Comparison of ENCODE assay signal across 22 cellular contexts in genomic region chr20:45044601-45045000, GRCh38. TPM values are rescaled to one million over a fixed set of nuclear protein-coding genes. Genes with fewer than 3 reads are reported as not detected.
DNase-seq lines count a peak whose midpoint lies in the region; ATAC-seq, FAIRE-seq and TF ChIP-seq lines count a peak whose summit lies in the region.
"Had no signal": no experiment of that assay in that cellular context is flagged by ENCODE, and none has a peak within 500 bp of the region (broad histone marks: within the 10 kb centered on the region; RNA-seq: fewer than 3 reads in every experiment).

No MANE protein-coding gene starts in this region.

- no peak for DNase-seq in activated CD4-positive, alpha-beta T cell treated with anti-CD3 and anti-CD28 coated beads, Interleukin-2, amount 10 ng/mL, durations not matched to agents 24 days and 14 days
- DNase-seq in activated CD4-positive, alpha-beta T cell treated with anti-CD3 and anti-CD28 coated beads, Interleukin-2, amount 50 U/mL, for 48 hours, result no peak
- peak; percentile 58 for DNase-seq in GM23248
- no peak for DNase-seq in keratinocyte (ENCODE audit: low read depth, low spot score)
- DNase-seq in mesothelial cell of epicardium (ENCODE audit: low spot score in 2 of 2, unreplicated experiment in 2 of 2), result no peak
- DNase-seq in HTR-8/SVneo (ENCODE audit: insufficient read length, low spot score), result no peak
- DNase-seq in medulla oblongata (ENCODE audit: extremely low spot score), result no peak
- DNase-seq: 8988T; activated T-cell treated with anti-CD3 and anti-CD28 coated beads, Interleukin-2, amount 50 U/mL, for 1 hour; left lung had no signal

- no peaks in the 10 kb centered on the region for H3K9me3 Mint-ChIP-seq in activated CD4-positive, alpha-beta T cell treated with anti-CD3 and anti-CD28 coated beads, Interleukin-2, amount 10 ng/mL, durations not matched to agents 24 days and 14 days
- peaks cover 6% of the 10 kb centered on the region for H3K9me3 Mint-ChIP-seq in mesothelial cell of epicardium
- H3K9me3 Mint-ChIP-seq: CD8-positive, alpha-beta memory T cell; central memory CD8-positive, alpha-beta T cell; dendritic cell treated with granulocyte-macrophage colony-stimulating factor and Interleukin-4, amounts not matched to agents 40 ng/mL and 50 ng/mL, for 4 days; immature natural killer cell; naive thymus-derived CD8-positive, alpha-beta T cell had no signal

- peak overlapping the region; percentile 65 for H3K27ac Mint-ChIP-seq in activated CD4-positive, alpha-beta T cell treated with anti-CD3 and anti-CD28 coated beads, Interleukin-2, amount 10 ng/mL, durations not matched to agents 24 days and 14 days
- no peak overlapping the region for H3K27ac Mint-ChIP-seq in mesothelial cell of epicardium
- H3K27ac Mint-ChIP-seq: dendritic cell treated with granulocyte-macrophage colony-stimulating factor and Interleukin-4, amounts not matched to agents 40 ng/mL and 50 ng/mL, for 4 days had no signal

- peak; percentile 13 for ATAC-seq in SK-N-SH treated with all-trans-retinoic acid at 6 μM for 48 hours
- ATAC-seq: Right ventricle myocardium inferior had no signal

- H2AFZ ChIP-seq in GM23248, result no peak overlapping the region
- H2AFZ ChIP-seq in keratinocyte (ENCODE audit: control insufficient read depth, low read length), result no peak overlapping the region

- in situ Hi-C loops in GM23248 (cut with MboI), result loop anchor here (10.0 to 25.0 kb wide), 3 partner anchors 50 to 393 kb away; no protein-coding TSS in a partner anchor

- H3K4me3 ChIP-seq in GM23248 (no peak overlapping the region), keratinocyte (ENCODE audit: control insufficient read depth in 2 of 3, extremely low read depth in 1 of 3, insufficient read depth in 2 of 3, low read depth in 1 of 3, low read length in 3 of 3) (no peak overlapping the region)
- H3K4me3 ChIP-seq: left lung, pancreas, tibial nerve had no signal

- H3K9ac ChIP-seq in GM23248, result peak overlapping the region; percentile 44
- H3K9ac ChIP-seq in keratinocyte (ENCODE audit: control insufficient read depth, extremely low read depth, insufficient read depth, low read length), result peak overlapping the region; percentile 55

- peaks cover 40% of the 10 kb centered on the region for H3K36me3 Mint-ChIP-seq in activated CD4-positive, alpha-beta T cell treated with anti-CD3 and anti-CD28 coated beads, Interleukin-2, amount 10 ng/mL, durations not matched to agents 24 days and 14 days (ENCODE audit: low read depth)
- peaks cover 13% of the 10 kb centered on the region for H3K36me3 Mint-ChIP-seq in mesothelial cell of epicardium

- H3K36me3 ChIP-seq in GM23248 (ENCODE audit: low read depth) (0 out of 2 replicates have a peak, but pooled peaks cover 3% of the 10 kb centered on the region), keratinocyte (ENCODE audit: control insufficient read depth in 2 of 2, extremely low read depth in 1 of 2, insufficient read depth in 2 of 2, low read length in 2 of 2) (peaks cover 0 to 3% of the 10 kb centered on the region in 2 experiments)
- H3K36me3 ChIP-seq: pancreas, tibial nerve had no signal

- H3K27me3 Mint-ChIP-seq in activated CD4-positive, alpha-beta T cell treated with anti-CD3 and anti-CD28 coated beads, Interleukin-2, amount 10 ng/mL, durations not matched to agents 24 days and 14 days, result no peaks in the 10 kb centered on the region
- H3K27me3 Mint-ChIP-seq in mesothelial cell of epicardium (ENCODE audit: low read depth), result no peaks in the 10 kb centered on the region
- H3K27me3 Mint-ChIP-seq: CD8-positive, alpha-beta memory T cell; central memory CD8-positive, alpha-beta T cell; dendritic cell treated with granulocyte-macrophage colony-stimulating factor and Interleukin-4, amounts not matched to agents 40 ng/mL and 50 ng/mL, for 4 days; naive thymus-derived CD8-positive, alpha-beta T cell had no signal

- no peaks in the 10 kb centered on the region for H3K9me3 ChIP-seq in GM23248 (ENCODE audit: low read depth)
- H3K9me3 ChIP-seq in keratinocyte (ENCODE audit: control insufficient read depth, low read depth, low read length), result no peaks in the 10 kb centered on the region
- H3K9me3 ChIP-seq: left lung, pancreas, tibial nerve had no signal

- H3K4me2 ChIP-seq in GM23248 (ENCODE audit: unreplicated experiment) (peak overlapping the region; percentile 36), keratinocyte (ENCODE audit: control insufficient read depth, extremely low read depth, insufficient read depth, low read depth, low read length) (peak overlapping the region; percentile 62)

- H3K27me3 ChIP-seq in GM23248 (replicated peaks; ENCODE audit: insufficient read depth) (no peaks in the 10 kb centered on the region), keratinocyte (ENCODE audit: control insufficient read depth, extremely low read depth, insufficient read depth, low read length) (no peaks in the 10 kb centered on the region)
- H3K27me3 ChIP-seq: left lung, pancreas, tibial nerve had no signal

- 92 to 93% methylated on average over 3 of the region's 3 CpGs for WGBS in GM23248 (ENCODE audit: low coverage in 1 of 2, low lambda C conversion rate in 2 of 2, missing lambda C conversion rate in 2 of 2), 2 experiments

- no peaks in the 10 kb centered on the region for H3K9me2 ChIP-seq in GM23248 (ENCODE audit: insufficient read depth)

- H3K79me2 ChIP-seq in GM23248 (ENCODE audit: insufficient read depth) (peaks cover 37% of the 10 kb centered on the region), keratinocyte (ENCODE audit: control insufficient read depth, insufficient read depth, low read length) (peaks cover 7% of the 10 kb centered on the region)

- peaks cover 58% of the 10 kb centered on the region for H3K4me1 ChIP-seq in GM23248 (ENCODE audit: insufficient read depth)
- H3K4me1 ChIP-seq in keratinocyte (ENCODE audit: control insufficient read depth, extremely low read depth, insufficient read depth, low read length), result peaks cover 35% of the 10 kb centered on the region

- TF ChIP-seq CTCF in keratinocyte (optimal IDR thresholded peaks at IDR 0.05 in 1 of 3, IDR thresholded peaks at IDR 0.05 in 1 of 3, conservative IDR thresholded peaks at IDR 0.05 in 1 of 3; ENCODE audit: extremely low read depth in 1 of 3, insufficient read depth in 2 of 3, low read length in 3 of 3), result no peak
- no peak for TF ChIP-seq CTCF in mesothelial cell of epicardium (IDR thresholded peaks at IDR 0.05; ENCODE audit: unreplicated experiment)

- H4K20me1 ChIP-seq in GM23248 (ENCODE audit: insufficient read depth) (no peaks in the 10 kb centered on the region), keratinocyte (ENCODE audit: control insufficient read depth, extremely low read depth, insufficient read depth, low read length) (no peaks in the 10 kb centered on the region)

- H3F3A ChIP-seq in GM23248 (ENCODE audit: insufficient read depth), result peaks cover 32% of the 10 kb centered on the region

- dilution Hi-C loops in keratinocyte (cut with MboI; ENCODE audit: extremely low pct_ligation_motif_present, low sequenced_read_pairs), result no loop called here

- H3K27ac ChIP-seq in GM23248, result 0 out of 2 replicates have a peak overlapping the region, but pooled peaks have one; percentile 2
- H3K27ac ChIP-seq in keratinocyte (ENCODE audit: control insufficient read depth, insufficient read depth, low read length), result peak overlapping the region; percentile 80
- H3K27ac ChIP-seq: left lung, pancreas, tibial nerve had no signal

- intact Hi-C loops in activated CD4-positive, alpha-beta T cell treated with anti-CD3 and anti-CD28 coated beads, Interleukin-2, amount 10 ng/mL, durations not matched to agents 24 days and 14 days (cut with micrococcal nuclease), result loop anchor here (1.0 to 2.0 kb wide), 2 partner anchors 52 to 246 kb away; no protein-coding TSS in a partner anchor

- no peak overlapping the region for H3K4me3 Mint-ChIP-seq in activated CD4-positive, alpha-beta T cell treated with anti-CD3 and anti-CD28 coated beads, Interleukin-2, amount 10 ng/mL, durations not matched to agents 24 days and 14 days
- no peak overlapping the region for H3K4me3 Mint-ChIP-seq in mesothelial cell of epicardium
- H3K4me3 Mint-ChIP-seq: CD8-positive, alpha-beta memory T cell; dendritic cell treated with granulocyte-macrophage colony-stimulating factor and Interleukin-4, amounts not matched to agents 40 ng/mL and 50 ng/mL, for 4 days; immature natural killer cell had no signal

- FAIRE-seq in keratinocyte (lab: Jason Lieb, UNC) (no peak), HTR-8/SVneo (lab: Jason Lieb, UNC) (no peak)
- FAIRE-seq: small intestine had no signal

- H3K9me1 ChIP-seq in keratinocyte (ENCODE audit: control insufficient read depth, extremely low read depth, insufficient read depth, low read length), result no peaks in the 10 kb centered on the region

- peaks cover 39% of the 10 kb centered on the region for H3K4me1 Mint-ChIP-seq in activated CD4-positive, alpha-beta T cell treated with anti-CD3 and anti-CD28 coated beads, Interleukin-2, amount 10 ng/mL, durations not matched to agents 24 days and 14 days
- peaks cover 11% of the 10 kb centered on the region for H3K4me1 Mint-ChIP-seq in mesothelial cell of epicardium

TF ChIP-seq in SK-N-SH treated with all-trans-retinoic acid at 6 μM for 48 hours, 23 proteins besides CTCF, POLR2A, EP300 and RAD21 (continues in another document):
- TF ChIP-seq CSDC2 (CRISPR knock-in tag; IDR thresholded peaks at IDR 0.05) (no peak), GLIS3 (CRISPR knock-in tag; IDR thresholded peaks at IDR 0.05) (no peak)

RNA-seq across cellular contexts. Expression of gene KCNS1, which starts 56.3 kb away (rescaled TPM):
- total RNA-seq in activated CD4-positive, alpha-beta T cell treated with anti-CD3 and anti-CD28 coated beads, Interleukin-2, amount 10 ng/mL, durations not matched to agents 24 days and 14 days, result 0.30 and 0.47 TPM in 2 replicates
- total RNA-seq in GM23248 (2014; rRNA removed; shearing (Covaris generic)), result 0.11 and 0.25 TPM in 2 replicates
- polyA plus RNA-seq in GM23248 (2016; fragmentation: Nextera tagmentation; extraction: Ambion mirVana), result 0.55 and 0.99 TPM in 2 replicates
- 1.1 to 2.5 TPM (median 1.5 TPM) in 3 replicates for polyA plus RNA-seq in keratinocyte
- 0.05 TPM for polyA plus RNA-seq in keratinocyte (2011; ENCODE audit: low read depth)
- 0.64 and 0.68 TPM in 2 replicates for polyA plus RNA-seq in keratinocyte (2011; cell fraction: cytosol; rRNA removed)
- polyA plus RNA-seq in keratinocyte (2011; cell fraction: nucleus; rRNA removed), result 1.5 and 1.7 TPM in 2 replicates
- 0.18 and 2.2 TPM in 2 replicates for polyA plus RNA-seq in keratinocyte (2012; ENCODE audit: low replicate concordance)
- polyA minus RNA-seq in keratinocyte, result 1.9 to 2.8 TPM (median 2.2 TPM) in 3 replicates
- 1.3 TPM for polyA minus RNA-seq in keratinocyte (2011; cell fraction: cytosol; rRNA and poly(A)+ RNA removed)
- polyA minus RNA-seq in keratinocyte (2011; cell fraction: nucleus; rRNA and poly(A)+ RNA removed), result 1.6 and 2.4 TPM in 2 replicates
- total RNA-seq in mesothelial cell of epicardium, result 0.09 TPM in 1 of 3 replicates, not detected in the others
- total RNA-seq: HT1080; naive thymus-derived CD8-positive, alpha-beta T cell; NCI-H460; Right ventricle myocardium inferior had no signal
- polyA plus RNA-seq: CD8-positive, alpha-beta memory T cell; naive thymus-derived CD8-positive, alpha-beta T cell had no signal
